Comparison of ENCODE assay signal across 17 cellular contexts in genomic region chr16:49520684-49521083, GRCh38.
DNase-seq lines count a peak whose midpoint lies in the region; ATAC-seq and TF ChIP-seq lines count a peak whose summit lies in the region.
"Had no signal": no experiment of that assay in that cellular context is flagged by ENCODE, and none has a peak within 500 bp of the region (broad histone marks: within the 10 kb centered on the region; RNA-seq: fewer than 3 reads in every experiment).

No MANE protein-coding gene starts in this region.

- TF ChIP-seq POLR2A in lower leg skin (IDR thresholded peaks at IDR 0.05) = no peak

- H3K27ac Mint-ChIP-seq in nephron = peak overlapping the region; percentile 22 to 44 (median 33)

- peaks cover 44% of the 10 kb centered on the region for H3K4me1 Mint-ChIP-seq in nephron
- H3K4me1 Mint-ChIP-seq: CD4-positive, alpha-beta memory T cell had no signal

- no peaks in the 10 kb centered on the region for H3K27me3 Mint-ChIP-seq in nephron (ENCODE audit: low read depth)

- H3K36me3 Mint-ChIP-seq in nephron (ENCODE audit: low read depth) = peaks cover 37% of the 10 kb centered on the region
- H3K36me3 Mint-ChIP-seq: CD4-positive, alpha-beta memory T cell had no signal

- DNase-seq in NCI-H748 (lab: John Stamatoyannopoulos, UW; ENCODE audit: unreplicated experiment) = peak; percentile 2
- no peak for DNase-seq in NCI-H748 treated with DMSO at 0.1 percent for 48 hours (lab: John Stamatoyannopoulos, UW)
- DNase-seq in lower leg skin (ENCODE audit: low spot score in 2 of 2) = no peak
- DNase-seq in HT-29 (ENCODE audit: low spot score) = no peak
- DNase-seq: 8988T; CD4-positive, alpha-beta memory T cell; KG1; NCI-H187; NCI-H774; PC-3; RPMI8226; SHP77 had no signal

- peak overlapping the region; percentile 45; the same call in 1 of the 2 replicates for H3K27ac ChIP-seq in VCaP
- H3K27ac ChIP-seq: BLaER1 treated with 17β-estradiol and CSF1 and Interleukin-3, amounts not matched to agents 10 nM and 100 nM had no signal

- no peak overlapping the region for H3K4me3 Mint-ChIP-seq in nephron
- H3K4me3 Mint-ChIP-seq: CD4-positive, alpha-beta memory T cell had no signal

- no peak for TF ChIP-seq CTCF in VCaP (conservative IDR thresholded peaks at IDR 0.05)
- no peak for TF ChIP-seq CTCF in nephron (IDR thresholded peaks at IDR 0.05; ENCODE audit: unreplicated experiment in 3 of 3)
- no peak for TF ChIP-seq CTCF in lower leg skin (IDR thresholded peaks at IDR 0.05)

- H3K9me3 Mint-ChIP-seq in nephron = no peaks in the 10 kb centered on the region

- WGBS in lower leg skin, 2 donors = 83 to 87% methylated on average over 10 of the region's 10 CpGs

- intact Hi-C loops in lower leg skin (cut with DNase I; ENCODE audit: low total_unique reads) = no loop called here

- no peak overlapping the region for H3K4me3 ChIP-seq in lower leg skin (ENCODE audit: low read depth, poor library complexity, severe bottlenecking)
- H3K4me3 ChIP-seq: BLaER1 treated with 17β-estradiol and CSF1 and Interleukin-3, amounts not matched to agents 10 nM and 100 nM had no signal

- no peak for ATAC-seq in GM19455 (IDR thresholded peaks at IDR 0.05; ENCODE audit: unreplicated experiment)
- ATAC-seq: HCT116, PC-3 had no signal
